24 cellular contexts compared by ENCODE assay signal in genomic region chr6:111015656-111016190, GRCh38. TPM values are rescaled to one million over a fixed set of nuclear protein-coding genes. Genes with fewer than 3 reads are reported as not detected.
DNase-seq lines count a peak whose midpoint lies in the region; ATAC-seq and TF ChIP-seq lines count a peak whose summit lies in the region.
"Had no signal": no experiment of that assay in that cellular context is flagged by ENCODE, and none has a peak within 500 bp of the region (broad histone marks: within the 10 kb centered on the region; RNA-seq: fewer than 3 reads in every experiment).

No MANE protein-coding gene starts in this region.

- DNase-seq in Right ventricle myocardium superior, result no peak
- DNase-seq in heart right ventricle, result no peak
- peak; percentile 58 for DNase-seq in fibroblast of gingiva (ENCODE audit: low read depth)
- no peak for DNase-seq in left lobe of liver (ENCODE audit: low spot score)
- no peak for DNase-seq in hypothalamus (lab: John Stamatoyannopoulos, UW)
- DNase-seq in DMS153 treated with DMSO at 0.1 percent for 48 hours (lab: John Stamatoyannopoulos, UW; ENCODE audit: unreplicated experiment), result no peak
- DNase-seq: 8988T; CD4-positive, CD25-positive, alpha-beta regulatory T cell; COR-L47; DMS153; GM23248; Kasumi-1; MG63; NCI-H1048; NCI-H1436; NCI-H2029; NCI-H2171 treated with DMSO at 0.1 percent for 48 hours; NCI-H526 treated with DMSO at 0.1 percent for 48 hours; SHP77 had no signal

- H3K4me1 ChIP-seq in heart right ventricle (peaks cover 0 to 9% (median 0%) of the 10 kb centered on the region in 9 donors), skeletal muscle satellite cell (ENCODE audit: control insufficient read depth, insufficient read depth, low read length) (peaks cover 13% of the 10 kb centered on the region)

- H3K4me2 ChIP-seq in skeletal muscle satellite cell (ENCODE audit: low read length), result no peak overlapping the region

- 92 to 97% methylated on average over 3 of the region's 3 CpGs for whole genome bisulfite sequencing in heart right ventricle, 2 donors

- peaks cover 0 to 80% (median 8%) of the 10 kb centered on the region in 9 donors for H3K36me3 ChIP-seq in heart right ventricle
- peaks cover 39% of the 10 kb centered on the region for H3K36me3 ChIP-seq in skeletal muscle satellite cell (ENCODE audit: insufficient read depth, low read length)

- peak overlapping the region; percentile 18 for H3K9ac ChIP-seq in skeletal muscle satellite cell (ENCODE audit: low read depth, low read length)
- H3K9ac ChIP-seq: GM23248 had no signal

- no peak for TF ChIP-seq CTCF in heart right ventricle (IDR thresholded peaks at IDR 0.05)

- no peak overlapping the region for H3K27ac ChIP-seq in heart right ventricle
- H3K27ac ChIP-seq: GM23248, HL-60 had no signal

- intact Hi-C loops in Right ventricle myocardium superior (cut with DNase I) (no loop called here), heart right ventricle (cut with DNase I) (no loop called here)

- H3K9me3 ChIP-seq in heart right ventricle, result no peaks in the 10 kb centered on the region
- H3K9me3 ChIP-seq in skeletal muscle satellite cell (replicated peaks; ENCODE audit: low read length), result no peaks in the 10 kb centered on the region
- H3K9me3 ChIP-seq: HAP-1, MG63 had no signal

- peak; percentile 62 for ATAC-seq in Right ventricle myocardium superior (ENCODE audit: poor library complexity)
- ATAC-seq in heart right ventricle, result no peak
- peak; percentile 48 for ATAC-seq in left lobe of liver
- ATAC-seq in GM21526 (IDR thresholded peaks at IDR 0.05; ENCODE audit: low FRiP score, unreplicated experiment), result no peak
- ATAC-seq: GM12878 had no signal

- H3K27me3 ChIP-seq in heart right ventricle (no peaks in the 10 kb centered on the region), skeletal muscle satellite cell (ENCODE audit: control insufficient read depth, insufficient read depth, low read length) (no peaks in the 10 kb centered on the region)
- H3K27me3 ChIP-seq: MG63 had no signal

- H3K4me3 ChIP-seq in heart right ventricle, result no peak overlapping the region
- H3K4me3 ChIP-seq in skeletal muscle satellite cell (ENCODE audit: low read length), result no peak overlapping the region
- H3K4me3 ChIP-seq: GM12878, GM23248, HAP-1, MG63 had no signal

RNA-seq across cellular contexts. Expression of gene RPF2, which starts 33.9 kb away (rescaled TPM):
- total RNA-seq in Right ventricle myocardium superior (24.9 TPM), heart right ventricle (10 to 100 TPM; 16.7 to 29.8 (median 22.0) TPM), left lobe of liver (10.8 TPM)
- 10 to 100 TPM; 29.7 to 39.2 TPM for polyA plus RNA-seq in heart right ventricle
- total RNA-seq in skeletal muscle satellite cell (2012; rRNA removed), result 56.6 and 59.1 TPM in 2 replicates

RNA-seq across cellular contexts. Expression of gene GTF3C6, which starts 57.2 kb away (rescaled TPM):
- 110 TPM for total RNA-seq in Right ventricle myocardium superior
- 100 to 1,000 TPM in 8 of 10 donors, 10 to 100 TPM in 2; 96.0 to 128 (median 107) TPM for total RNA-seq in heart right ventricle
- 100 to 1,000 TPM in 1 of 2 donors, 10 to 100 TPM in 1; 95.9 to 102 TPM for polyA plus RNA-seq in heart right ventricle
- 23.4 TPM for total RNA-seq in left lobe of liver
- total RNA-seq in skeletal muscle satellite cell (2012; rRNA removed), result 65.7 and 73.5 TPM in 2 replicates

Comparison
In these comparisons a context has a peak if more than half of its experiments do, and no peak if none do; other contexts are left out.
1. ATAC-seq: peak in Right ventricle myocardium superior (single experiment) and left lobe of liver (single experiment); none in heart right ventricle (0 of 8) and GM21526 (single experiment).